Comparison of ENCODE assay signal across 1 cellular context in genomic region chr17:75645889-75646625, GRCh38.
TF ChIP-seq lines count a peak whose summit lies in the region.

No MANE protein-coding gene starts in this region.

TF ChIP-seq in HepG2, 621 proteins besides CTCF, POLR2A, EP300 and RAD21 (continued from another document and continues in another):
- TF ChIP-seq ZNF574 (CRISPR knock-in tag; IDR thresholded peaks at IDR 0.05) (peak; percentile 71), ZNF550 (CRISPR knock-in tag; IDR thresholded peaks at IDR 0.05; ENCODE audit: borderline replicate concordance) (0 out of 2 replicates have a peak, but pooled peaks have one; percentile 61), ZNF773 (CRISPR knock-in tag; IDR thresholded peaks at IDR 0.05; ENCODE audit: borderline replicate concordance) (0 out of 2 replicates have a peak, but pooled peaks have one; percentile 16), UBTF (CRISPR knock-in tag; IDR thresholded peaks at IDR 0.05) (peak; percentile 94), NR2C2 (CRISPR knock-in tag; IDR thresholded peaks at IDR 0.05; ENCODE audit: borderline replicate concordance) (peak; percentile 32), CENPBD1 (CRISPR knock-in tag; IDR thresholded peaks at IDR 0.05; ENCODE audit: borderline replicate concordance, low read depth) (no peak), MNT (IDR thresholded peaks at IDR 0.05) (peak; percentile 56; the same call in 1 of the 2 replicates), ZNF547 (CRISPR knock-in tag; IDR thresholded peaks at IDR 0.05) (peak; percentile 80), MIER3 (CRISPR knock-in tag; IDR thresholded peaks at IDR 0.05; ENCODE audit: borderline replicate concordance) (peak; percentile 20; the same call in 1 of the 2 replicates), THAP11 (CRISPR knock-in tag; IDR thresholded peaks at IDR 0.05) (peak; percentile 79), ZNF138 (CRISPR knock-in tag; IDR thresholded peaks at IDR 0.05; ENCODE audit: low read depth) (no peak), NCOR1 (IDR thresholded peaks at IDR 0.05; ENCODE audit: borderline replicate concordance, low read length) (peak; percentile 42; the same call in 1 of the 2 replicates), ZNF337 (CRISPR knock-in tag; IDR thresholded peaks at IDR 0.05; ENCODE audit: borderline replicate concordance, low read depth) (peak; percentile 98), SALL1 (CRISPR knock-in tag; IDR thresholded peaks at IDR 0.05) (peak; percentile 60; the same call in 1 of the 2 replicates), ZNF670 (CRISPR knock-in tag; IDR thresholded peaks at IDR 0.05; ENCODE audit: borderline replicate concordance) (0 out of 2 replicates have a peak, but pooled peaks have one; percentile 57), HNRNPL (IDR thresholded peaks at IDR 0.05; ENCODE audit: low read depth, low read length) (peak; percentile 99), TSC22D2 (CRISPR knock-in tag; IDR thresholded peaks at IDR 0.05; ENCODE audit: borderline replicate concordance) (peak; percentile 92), ELF3 (CRISPR knock-in tag; IDR thresholded peaks at IDR 0.05) (peak; percentile 88), EEA1 (CRISPR knock-in tag; IDR thresholded peaks at IDR 0.05; ENCODE audit: borderline replicate concordance) (peak; percentile 80; the same call in 1 of the 2 replicates), IKZF4 (CRISPR knock-in tag; IDR thresholded peaks at IDR 0.05; ENCODE audit: borderline replicate concordance, low read depth, not compliant biosample characterization) (no peak), AHDC1 (CRISPR knock-in tag; IDR thresholded peaks at IDR 0.05; ENCODE audit: borderline replicate concordance) (peak; percentile 55; the same call in 1 of the 2 replicates), CREB1 (IDR thresholded peaks at IDR 0.05) (peak; percentile 83), CREB1 (CRISPR knock-in tag; IDR thresholded peaks at IDR 0.05) (peak; percentile 80; the same call in 1 of the 2 replicates), KDM4B (CRISPR knock-in tag; IDR thresholded peaks at IDR 0.05) (peak; percentile 87; the same call in 1 of the 2 replicates), ZNF598 (CRISPR knock-in tag; IDR thresholded peaks at IDR 0.05; ENCODE audit: borderline replicate concordance) (peak; percentile 95), TBX2 (CRISPR knock-in tag; IDR thresholded peaks at IDR 0.05; ENCODE audit: borderline replicate concordance) (peak; percentile 69), ZBTB7B (CRISPR knock-in tag; IDR thresholded peaks at IDR 0.05) (peak; percentile 64; the same call in 1 of the 2 replicates), HIVEP1 (CRISPR knock-in tag; IDR thresholded peaks at IDR 0.05) (peak; percentile 96), ZNF264 (CRISPR knock-in tag; IDR thresholded peaks at IDR 0.05) (peak; percentile 59; the same call in 1 of the 2 replicates), KDM3A (CRISPR knock-in tag; IDR thresholded peaks at IDR 0.05; ENCODE audit: low read depth) (peak; percentile 78; the same call in 1 of the 2 replicates), HMGXB4 (CRISPR knock-in tag; IDR thresholded peaks at IDR 0.05; ENCODE audit: borderline replicate concordance in 1 of 2, low read depth in 1 of 2) (peak in 1 of 2 experiments; percentile 76; a peak in 2 of 4 replicates), PHF5A (CRISPR knock-in tag; IDR thresholded peaks at IDR 0.05; ENCODE audit: low read depth, unreplicated experiment) (peak; percentile 49), FOXJ3 (CRISPR knock-in tag; IDR thresholded peaks at IDR 0.05; ENCODE audit: borderline replicate concordance) (peak; percentile 51; the same call in 1 of the 2 replicates), TAF15 (IDR thresholded peaks at IDR 0.05; ENCODE audit: low read depth, low read length, poor library complexity, severe bottlenecking) (no peak), RXRB (CRISPR knock-in tag; IDR thresholded peaks at IDR 0.05; ENCODE audit: borderline replicate concordance) (peak; percentile 57; the same call in 1 of the 2 replicates), ZSCAN30 (CRISPR knock-in tag; IDR thresholded peaks at IDR 0.05) (no peak), ATF6 (CRISPR knock-in tag; conservative IDR thresholded peaks at IDR 0.05) (0 out of 2 replicates have a peak, but pooled peaks have one; percentile 39), ZNF276 (CRISPR knock-in tag; IDR thresholded peaks at IDR 0.05; ENCODE audit: low read depth) (0 out of 2 replicates have a peak, but pooled peaks have one; percentile 79), SOX13 (IDR thresholded peaks at IDR 0.05) (no peak), SOX13 (CRISPR knock-in tag; conservative IDR thresholded peaks at IDR 0.05 in 1 of 2, IDR thresholded peaks at IDR 0.05 in 1 of 2) (peak in 1 of 2 experiments; percentile 52; a peak in 1 of 4 replicates), HOXA5 (CRISPR knock-in tag; IDR thresholded peaks at IDR 0.05) (peak; percentile 65; the same call in 1 of the 2 replicates), AHR (CRISPR knock-in tag; IDR thresholded peaks at IDR 0.05) (peak; percentile 86), ZNF292 (CRISPR knock-in tag; IDR thresholded peaks at IDR 0.05; ENCODE audit: borderline replicate concordance, low read depth) (peak; percentile 52; the same call in 1 of the 2 replicates)
